Comparison of ENCODE assay signal across 1 cellular context in genomic region chr12:120102189-120103043, GRCh38.
TF ChIP-seq lines count a peak whose summit lies in the region.

No MANE protein-coding gene starts in this region.

TF ChIP-seq in H1, 55 proteins besides CTCF, POLR2A, EP300 and RAD21:
- TF ChIP-seq YY1 (IDR thresholded peaks at IDR 0.05; ENCODE audit: low read depth, low read length), result no peak
